16 cellular contexts compared by ENCODE assay signal in the genomic region with DNA sequence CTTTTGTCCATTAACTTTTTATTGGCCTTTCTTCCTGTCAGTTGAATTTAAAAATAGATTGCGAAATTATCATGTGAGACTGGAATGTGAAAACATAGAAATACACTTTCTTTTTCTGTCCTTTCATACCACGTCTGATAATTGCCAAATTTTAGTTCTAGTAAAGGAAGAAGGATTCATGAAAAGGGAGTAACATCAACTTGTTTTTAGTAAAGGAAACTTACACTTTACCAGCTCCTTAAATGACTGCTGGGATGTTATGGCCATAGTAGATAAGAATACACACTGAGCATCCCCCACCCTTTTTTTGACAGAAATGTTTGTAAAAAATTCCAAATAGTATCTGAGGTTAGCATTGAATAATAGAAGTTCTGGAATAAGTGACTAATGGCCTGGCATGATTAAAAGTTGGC.
DNase-seq lines count a peak whose midpoint lies in the region; TF ChIP-seq lines count a peak whose summit lies in the region.
"Had no signal": no experiment of that assay in that cellular context is flagged by ENCODE, and none has a peak within 500 bp of the region (broad histone marks: within the 10 kb centered on the region; RNA-seq: fewer than 3 reads in every experiment).

No MANE protein-coding gene starts in this region.

- no peak overlapping the region for H3K4me3 Mint-ChIP-seq in endothelial cell (ENCODE audit: unreplicated experiment)
- H3K4me3 Mint-ChIP-seq: activated B cell treated with CpG ODN at 0.5 μM for 24 hours; natural killer cell treated with Interleukin-12 subunit alpha and Interleukin-12 subunit beta and Interleukin-15 and Interleukin-18, amount 100 ng/mL, for 72 hours had no signal

- H3K4me3 ChIP-seq in AG10803 (ENCODE audit: low read length): no peak overlapping the region
- no peak overlapping the region for H3K4me3 ChIP-seq in choroid plexus epithelial cell (ENCODE audit: low read depth, low read length)
- H3K4me3 ChIP-seq in mesenchymal stem cell (ENCODE audit: insufficient read depth in 1 of 2, low read depth in 1 of 2, low read length in 2 of 2): peak overlapping the region in 1 of 2 experiments; percentile 32
- H3K4me3 ChIP-seq: GM12878, lung, prostate gland had no signal

- H3K4me1 ChIP-seq in mesenchymal stem cell (ENCODE audit: control insufficient read depth, insufficient read depth, low read depth, low read length): no peaks in the 10 kb centered on the region
- H3K4me1 ChIP-seq: foreskin keratinocyte, prostate gland had no signal

- peaks cover under 1% of the 10 kb centered on the region for H3K9me3 ChIP-seq in mesenchymal stem cell (ENCODE audit: control insufficient read depth, low read length)
- H3K9me3 ChIP-seq: prostate gland had no signal

- H3K27me3 ChIP-seq in mesenchymal stem cell (ENCODE audit: control insufficient read depth in 1 of 2, insufficient read depth in 1 of 2, low read length in 2 of 2): no peaks in the 10 kb centered on the region
- H3K27me3 ChIP-seq: foreskin keratinocyte had no signal

- H3K4ac ChIP-seq in mesenchymal stem cell (ENCODE audit: low read depth in 1 of 2, low read length in 2 of 2): no peak overlapping the region

- no peak overlapping the region for H3K27ac Mint-ChIP-seq in endothelial cell (ENCODE audit: unreplicated experiment)
- H3K27ac Mint-ChIP-seq: activated B cell treated with CpG ODN at 0.5 μM for 24 hours; natural killer cell treated with Interleukin-12 subunit alpha and Interleukin-12 subunit beta and Interleukin-15 and Interleukin-18, amount 100 ng/mL, for 72 hours had no signal

- no peaks in the 10 kb centered on the region for H3K79me1 ChIP-seq in mesenchymal stem cell (replicated peaks; ENCODE audit: low read length, poor library complexity, severe bottlenecking)

- no peak overlapping the region for H2AFZ ChIP-seq in mesenchymal stem cell (ENCODE audit: low read depth, low read length)

- no peak overlapping the region for H3K18ac ChIP-seq in mesenchymal stem cell (ENCODE audit: low read depth in 1 of 2, low read length in 2 of 2)

- no peak overlapping the region for H3K14ac ChIP-seq in mesenchymal stem cell (ENCODE audit: low read length in 2 of 2)

- H3K27me3 Mint-ChIP-seq in endothelial cell (ENCODE audit: unreplicated experiment): no peaks in the 10 kb centered on the region
- H3K27me3 Mint-ChIP-seq: activated B cell treated with CpG ODN at 0.5 μM for 24 hours had no signal

- H3K9me3 Mint-ChIP-seq in endothelial cell (ENCODE audit: unreplicated experiment): no peaks in the 10 kb centered on the region
- H3K9me3 Mint-ChIP-seq: natural killer cell treated with Interleukin-12 subunit alpha and Interleukin-12 subunit beta and Interleukin-15 and Interleukin-18, amount 100 ng/mL, for 72 hours had no signal

- H2BK12ac ChIP-seq in mesenchymal stem cell (ENCODE audit: low read length in 2 of 2): no peak overlapping the region

- no peak overlapping the region for H4K91ac ChIP-seq in mesenchymal stem cell (ENCODE audit: low read length)

- no peak overlapping the region for H2BK120ac ChIP-seq in mesenchymal stem cell (ENCODE audit: low read depth, low read length)

- H3K4me2 ChIP-seq in mesenchymal stem cell (ENCODE audit: low read length, poor library complexity, severe bottlenecking): no peak overlapping the region

- TF ChIP-seq CTCF in AG10803 (conservative IDR thresholded peaks at IDR 0.05; ENCODE audit: low read length): no peak
- no peak for TF ChIP-seq CTCF in choroid plexus epithelial cell (conservative IDR thresholded peaks at IDR 0.05; ENCODE audit: low read depth, low read length)
- TF ChIP-seq CTCF in endothelial cell (IDR thresholded peaks at IDR 0.05; ENCODE audit: unreplicated experiment): no peak

- H3K23ac ChIP-seq in mesenchymal stem cell (ENCODE audit: low read length in 2 of 2): no peak overlapping the region

- H3K4me1 Mint-ChIP-seq in endothelial cell (ENCODE audit: unreplicated experiment): peaks cover 15% of the 10 kb centered on the region
- H3K4me1 Mint-ChIP-seq: activated B cell treated with CpG ODN at 0.5 μM for 24 hours had no signal

- no peak overlapping the region for H2BK5ac ChIP-seq in mesenchymal stem cell (ENCODE audit: low read depth, low read length, poor library complexity, severe bottlenecking)

- no peak overlapping the region for H2AK5ac ChIP-seq in mesenchymal stem cell (ENCODE audit: low read length, severe bottlenecking)

- peak overlapping the region; percentile 82 for H3K9ac ChIP-seq in mesenchymal stem cell (ENCODE audit: low read length)

- H3K36me3 ChIP-seq in mesenchymal stem cell (ENCODE audit: control insufficient read depth in 1 of 2, insufficient read depth in 2 of 2, low read depth in 1 of 2, low read length in 2 of 2): no peaks in the 10 kb centered on the region
- H3K36me3 ChIP-seq: prostate gland had no signal

- no peak overlapping the region for H4K8ac ChIP-seq in mesenchymal stem cell (ENCODE audit: low read length)

- no CpG with 5 or more reads among the region's 2 CpGs for WGBS in mesenchymal stem cell

- no peak overlapping the region for H2BK15ac ChIP-seq in mesenchymal stem cell (ENCODE audit: low read depth, poor library complexity, severe bottlenecking)

- no peaks in the 10 kb centered on the region for H3K36me3 Mint-ChIP-seq in endothelial cell (ENCODE audit: low read depth, unreplicated experiment)
- H3K36me3 Mint-ChIP-seq: natural killer cell treated with Interleukin-12 subunit alpha and Interleukin-12 subunit beta and Interleukin-15 and Interleukin-18, amount 100 ng/mL, for 72 hours had no signal

- DNase-seq in AG10803 (ENCODE audit: low read depth) (peak; percentile 42), OCI-M2 (lab: John Stamatoyannopoulos, UW; ENCODE audit: unreplicated experiment) (peak; percentile 69), choroid plexus epithelial cell (ENCODE audit: low read depth) (peak; percentile 70), mesenchymal stem cell (peak; percentile 29), superior temporal gyrus (ENCODE audit: extremely low spot score) (no peak), NCI-H1694 treated with DMSO at 0.1 percent for 48 hours (lab: John Stamatoyannopoulos, UW) (no peak), endothelial cell (ENCODE audit: low spot score) (no peak)
- DNase-seq in activated CD8-positive, alpha-beta memory T cell treated with anti-CD3 and anti-CD28 coated beads for 24 hours: no peak
- DNase-seq: activated B cell treated with CpG ODN at 0.5 μM for 24 hours; foreskin keratinocyte; stimulated activated CD4-positive, alpha-beta T cell treated with anti-CD3 and anti-CD28 coated beads, Interleukin-12 subunit alpha, Interleukin-12 subunit beta, amount 100 ng/mL, for 4 hours; stimulated activated naive CD8-positive, alpha-beta T cell treated with anti-CD3 and anti-CD28 coated beads, Interleukin-15, Interleukin-2, amounts not matched to agents 100 U/mL and 50 U/mL, for 24 hours had no signal

- no peak overlapping the region for H3K27ac ChIP-seq in mesenchymal stem cell (ENCODE audit: low read length, poor library complexity, severe bottlenecking)
- H3K27ac ChIP-seq: foreskin keratinocyte, prostate gland had no signal

Comparison
In these comparisons a context has a peak if more than half of its experiments do, and no peak if none do; other contexts are left out.
1. DNase-seq: peak in AG10803 (single experiment), OCI-M2 (single experiment), choroid plexus epithelial cell (single experiment) and mesenchymal stem cell (single experiment); none in activated CD8-positive, alpha-beta memory T cell treated with anti-CD3 and anti-CD28 coated beads for 24 hours (single experiment), superior temporal gyrus (single experiment), NCI-H1694 treated with DMSO at 0.1 percent for 48 hours (single experiment) and endothelial cell (single experiment).